Comparison of ENCODE assay signal across 8 cellular contexts in genomic region chr19:10872551-10873107, GRCh38. TPM values are rescaled to one million over a fixed set of nuclear protein-coding genes. Genes with fewer than 3 reads are reported as not detected.
A peak's percentile ranks its signal among the peaks of the same experiment; 100 is the strongest.
DNase-seq lines count a peak whose midpoint lies in the region; ATAC-seq and TF ChIP-seq lines count a peak whose summit lies in the region.

No MANE protein-coding gene starts in this region.

- peak overlapping the region; percentile 79 to 80 for H3K9ac ChIP-seq in duodenal mucosa (ENCODE audit: low read depth in 1 of 2, low read length in 2 of 2)

- H3K27ac Mint-ChIP-seq in CD8-positive, alpha-beta T cell: peak overlapping the region; percentile 84

- ATAC-seq in CD8-positive, alpha-beta T cell: no peak
- no peak for ATAC-seq in GM21381 (IDR thresholded peaks at IDR 0.05; ENCODE audit: unreplicated experiment)

- no peak overlapping the region for H2AFZ ChIP-seq in OCI-LY7 (ENCODE audit: low read length)
- peak overlapping the region; percentile 69 for H2AFZ ChIP-seq in osteoblast (ENCODE audit: low read length)

- peaks cover 26% of the 10 kb centered on the region for H3K4me1 Mint-ChIP-seq in CD8-positive, alpha-beta T cell (ENCODE audit: low read depth)

- H3K9me3 ChIP-seq in CD8-positive, alpha-beta T cell (ENCODE audit: low read length): no peaks in the 10 kb centered on the region
- H3K9me3 ChIP-seq in OCI-LY7 (ENCODE audit: low read length) (no peaks in the 10 kb centered on the region), duodenal mucosa (ENCODE audit: control insufficient read depth in 1 of 2, low read length in 2 of 2) (no peaks in the 10 kb centered on the region), osteoblast (ENCODE audit: low read depth, low read length) (no peaks in the 10 kb centered on the region)

- no peaks in the 10 kb centered on the region for H3K27me3 ChIP-seq in CD8-positive, alpha-beta T cell (ENCODE audit: insufficient read depth, low read length)
- H3K27me3 ChIP-seq in duodenal mucosa (ENCODE audit: control insufficient read depth in 1 of 2, insufficient read depth in 2 of 2, low read length in 2 of 2) (no peaks in the 10 kb centered on the region), osteoblast (ENCODE audit: insufficient read depth, low read length) (no peaks in the 10 kb centered on the region)

- H3K79me2 ChIP-seq in OCI-LY7 (ENCODE audit: insufficient read depth, low read depth, low read length) (peaks cover 59% of the 10 kb centered on the region), osteoblast (ENCODE audit: insufficient read depth, low read length) (peaks cover 58% of the 10 kb centered on the region)

- H3K36me3 Mint-ChIP-seq in CD8-positive, alpha-beta T cell: peaks cover 2% of the 10 kb centered on the region

- H3K4me3 ChIP-seq in CD8-positive, alpha-beta T cell (ENCODE audit: low read depth, low read length): peak overlapping the region; percentile 62
- H3K4me3 ChIP-seq in OCI-LY7 (ENCODE audit: low read depth, low read length, poor library complexity, severe bottlenecking) (peak overlapping the region; percentile 99), duodenal mucosa (ENCODE audit: low read depth in 1 of 2, low read length in 2 of 2) (peak overlapping the region; percentile 78 to 81), osteoblast (ENCODE audit: insufficient read depth, low read length) (peak overlapping the region; percentile 89)

- no TSS peak for BruUV-seq in OCI-LY7 (replicated peaks; lab: Mats Ljungman, UMichigan)

- POLR2A ChIA-PET in CD8-positive, alpha-beta T cell (lab: Charles Lee): interaction anchor here (0.7 to 1.0 kb wide), 2 partner anchors 8 to 71 kb away, joined by 4 read pairs; no protein-coding TSS in a partner anchor
- POLR2A ChIA-PET in OCI-LY7 (lab: Charles Lee): interaction anchor here (0.6 to 3.5 kb wide), 5 partner anchors 16 to 695 kb away, joined by 3 to 34 read pairs (median 5); no protein-coding TSS in a partner anchor

- H3K9me3 Mint-ChIP-seq in CD8-positive, alpha-beta T cell: no peaks in the 10 kb centered on the region

- H3K4me3 Mint-ChIP-seq in CD8-positive, alpha-beta T cell: peak overlapping the region; percentile 89

- H3K36me3 ChIP-seq in CD8-positive, alpha-beta T cell (ENCODE audit: insufficient read depth, low read length): no peaks in the 10 kb centered on the region
- peaks cover 17% of the 10 kb centered on the region for H3K36me3 ChIP-seq in OCI-LY7 (ENCODE audit: insufficient read depth, low read length)
- no peaks in the 10 kb centered on the region for H3K36me3 ChIP-seq in duodenal mucosa (ENCODE audit: control insufficient read depth in 1 of 2, insufficient read depth in 2 of 2, low read length in 2 of 2)
- H3K36me3 ChIP-seq in osteoblast (ENCODE audit: insufficient read depth, low read length): no peaks in the 10 kb centered on the region

- intact Hi-C loops in CD8-positive, alpha-beta T cell (cut with DNase I, micrococcal nuclease): loop anchor here in 1 of 2 experiments (5.0 to 10.0 kb wide), 3 partner anchors 220 to 632 kb away; partner anchors contain the start of genes CDKN2D, KRI1 and ZNF653
- intact Hi-C loops in OCI-LY7 (cut with micrococcal nuclease; ENCODE audit: unreplicated experiment): loop anchor here (10.0 kb wide), 1 partner anchor 308 kb away; the partner anchor contains the start of genes CDKN2D and KRI1

- CTCF ChIA-PET in CD8-positive, alpha-beta T cell (lab: Charles Lee): interaction anchor here (0.8 to 2.5 kb wide), 6 partner anchors 9 to 171 kb away, joined by 3 to 16 read pairs (median 4); partner anchors contain the start of genes QTRT1 and TMED1
- CTCF ChIA-PET in OCI-LY7 (lab: Charles Lee; ENCODE audit: unreplicated experiment): interaction anchor here (0.5 to 1.8 kb wide), 3 partner anchors 8 to 16 kb away, joined by 3 to 9 read pairs (median 4); no protein-coding TSS in a partner anchor

- H3K27me3 Mint-ChIP-seq in CD8-positive, alpha-beta T cell (ENCODE audit: low read depth): no peaks in the 10 kb centered on the region

- peak overlapping the region; percentile 90 for H3K4me2 ChIP-seq in OCI-LY7 (ENCODE audit: low read length)
- H3K4me2 ChIP-seq in osteoblast (ENCODE audit: insufficient read depth, low read length): peak overlapping the region; percentile 96

- H3K27ac ChIP-seq in CD8-positive, alpha-beta T cell (ENCODE audit: low read depth, low read length): no peak overlapping the region
- H3K27ac ChIP-seq in OCI-LY7 (ENCODE audit: low read depth, low read length, poor library complexity, severe bottlenecking) (peak overlapping the region; percentile 82), duodenal mucosa (ENCODE audit: low read depth, low read length) (no peak overlapping the region), osteoblast (ENCODE audit: low read depth, low read length) (peak overlapping the region; percentile 61)

- no peak for DNase-seq in CD8-positive, alpha-beta T cell
- DNase-seq in OCI-LY7 (ENCODE audit: low spot score) (no peak), osteoblast (ENCODE audit: insufficient read length, low spot score, missing footprints) (peak; percentile 65), SK-N-DZ (ENCODE audit: low spot score) (no peak), 8988T (no peak), T1000 (lab: John Stamatoyannopoulos, UW) (no peak)

- no peak for TF ChIP-seq CTCF in CD8-positive, alpha-beta T cell (IDR thresholded peaks at IDR 0.05)
- TF ChIP-seq CTCF in OCI-LY7 (conservative IDR thresholded peaks at IDR 0.05; ENCODE audit: low read length) (peak; percentile 11; the same call in 1 of the 2 replicates), osteoblast (IDR thresholded peaks at IDR 0.05; ENCODE audit: extremely low read depth, low read depth, low read length) (no peak)

- H3K4me1 ChIP-seq in CD8-positive, alpha-beta T cell (ENCODE audit: insufficient read depth, low read length): peaks cover 17% of the 10 kb centered on the region
- peaks cover 61% of the 10 kb centered on the region for H3K4me1 ChIP-seq in OCI-LY7 (ENCODE audit: insufficient read depth, low read length, poor library complexity, severe bottlenecking)
- peaks cover 12 to 15% of the 10 kb centered on the region in 2 donors for H3K4me1 ChIP-seq in duodenal mucosa (ENCODE audit: control insufficient read depth in 1 of 2, insufficient read depth in 2 of 2, low read length in 2 of 2)
- peaks cover 12% of the 10 kb centered on the region for H3K4me1 ChIP-seq in osteoblast (ENCODE audit: insufficient read depth, low read length)

- H3K9me2 ChIP-seq in OCI-LY7 (ENCODE audit: insufficient read depth, low read length): no peaks in the 10 kb centered on the region

- H4K20me1 ChIP-seq in OCI-LY7 (ENCODE audit: insufficient read depth, low read length) (no peaks in the 10 kb centered on the region), osteoblast (ENCODE audit: insufficient read depth, low read length) (peaks cover 20% of the 10 kb centered on the region)

RNA-seq across cellular contexts. Expression of gene CARM1, which starts 1.3 kb away (rescaled TPM):
- 10 to 100 TPM; 18.1 to 21.3 TPM for total RNA-seq in CD8-positive, alpha-beta T cell
- 35.1 and 41.2 TPM in 2 replicates for total RNA-seq in OCI-LY7 (2014; rRNA removed; shearing (Covaris generic))
- total RNA-seq in OCI-LY7 (2022) (107 and 108 TPM in 2 replicates), osteoblast (33.7 and 41.0 TPM in 2 replicates)
- 50.2 and 62.8 TPM in 2 replicates for polyA plus RNA-seq in SK-N-DZ (2014; cell fraction: cytosol; rRNA removed)
- polyA plus RNA-seq in SK-N-DZ (2014; cell fraction: nucleus; rRNA removed): 30.4 and 32.0 TPM in 2 replicates

RNA-seq across cellular contexts. Expression of gene C19orf38, which starts 24.4 kb away (rescaled TPM):
- total RNA-seq in CD8-positive, alpha-beta T cell: not detected
- total RNA-seq in OCI-LY7 (2014; rRNA removed; shearing (Covaris generic)): 4.2 and 5.2 TPM in 2 replicates
- total RNA-seq in OCI-LY7 (2022): 4.9 and 7.5 TPM in 2 replicates
- under 0.01 and 0.29 TPM in 2 replicates for total RNA-seq in osteoblast
- 0.21 TPM in 1 of 2 replicates, not detected in the other for polyA plus RNA-seq in SK-N-DZ (2014; cell fraction: cytosol; rRNA removed)
- not detected in 2 replicates for polyA plus RNA-seq in SK-N-DZ (2014; cell fraction: nucleus; rRNA removed)

RNA-seq across cellular contexts. Expression of gene TMED1, which starts 36.6 kb away (rescaled TPM):
- total RNA-seq in CD8-positive, alpha-beta T cell: 10 to 100 TPM in 1 of 2 experiments, 1 to 10 TPM in 1; 8.2 to 13.5 TPM
- total RNA-seq in OCI-LY7 (2014; rRNA removed; shearing (Covaris generic)): 20.8 and 22.5 TPM in 2 replicates
- total RNA-seq in OCI-LY7 (2022) (13.2 and 13.7 TPM in 2 replicates), osteoblast (39.2 and 43.1 TPM in 2 replicates)
- polyA plus RNA-seq in SK-N-DZ (2014; cell fraction: cytosol; rRNA removed): 40.6 and 48.8 TPM in 2 replicates
- polyA plus RNA-seq in SK-N-DZ (2014; cell fraction: nucleus; rRNA removed): 12.9 and 29.7 TPM in 2 replicates

RNA-seq across cellular contexts. Expression of gene YIPF2, which starts 55.8 kb away (rescaled TPM):
- 10 to 100 TPM; 25.9 to 27.6 TPM for total RNA-seq in CD8-positive, alpha-beta T cell
- 26.7 and 31.8 TPM in 2 replicates for total RNA-seq in OCI-LY7 (2014; rRNA removed; shearing (Covaris generic))
- total RNA-seq in OCI-LY7 (2022): 27.5 and 31.5 TPM in 2 replicates
- total RNA-seq in osteoblast: 114 and 126 TPM in 2 replicates
- 30.9 and 33.4 TPM in 2 replicates for polyA plus RNA-seq in SK-N-DZ (2014; cell fraction: cytosol; rRNA removed)
- polyA plus RNA-seq in SK-N-DZ (2014; cell fraction: nucleus; rRNA removed): 53.7 and 57.2 TPM in 2 replicates

RNA-seq across cellular contexts. Expression of gene TIMM29, which starts 56.0 kb away (rescaled TPM):
- 10 to 100 TPM; 27.9 TPM for total RNA-seq in CD8-positive, alpha-beta T cell
- total RNA-seq in OCI-LY7 (2014; rRNA removed; shearing (Covaris generic)): 24.1 and 28.3 TPM in 2 replicates
- total RNA-seq in OCI-LY7 (2022) (26.2 and 27.3 TPM in 2 replicates), osteoblast (31.8 and 34.8 TPM in 2 replicates)
- polyA plus RNA-seq in SK-N-DZ (2014; cell fraction: cytosol; rRNA removed): 44.8 and 53.6 TPM in 2 replicates
- polyA plus RNA-seq in SK-N-DZ (2014; cell fraction: nucleus; rRNA removed): 29.8 and 30.4 TPM in 2 replicates

Comparison
In these comparisons a context has a peak if more than half of its experiments do, and no peak if none do; other contexts are left out.
1. H3K27ac ChIP-seq: peak in OCI-LY7 (single experiment) and osteoblast (single experiment); none in CD8-positive, alpha-beta T cell (single experiment) and duodenal mucosa (single experiment).
2. Peak in every context shown above with its lines, with median percentiles within 50 percentile points of each other: H3K4me3 ChIP-seq.